Comparison of ENCODE assay signal across 1 cellular context in the genomic region with DNA sequence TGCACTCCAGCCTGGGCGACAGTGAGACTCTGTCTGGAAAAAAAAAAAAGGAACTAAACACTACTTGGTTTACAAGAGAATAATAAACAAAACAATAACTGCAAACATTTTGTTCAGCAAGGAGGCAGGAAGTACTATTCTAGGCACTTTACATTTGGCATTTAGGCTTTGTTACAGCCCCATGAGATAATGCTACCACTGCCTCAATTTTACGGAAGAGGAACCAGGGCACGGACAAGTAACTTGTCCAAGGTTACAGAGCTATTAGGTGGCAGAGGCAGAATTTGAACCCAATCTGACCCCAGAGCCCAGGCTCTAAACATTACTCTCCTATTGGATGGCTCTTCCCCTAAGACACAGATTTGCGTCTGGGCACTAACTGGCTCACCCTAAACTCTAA.
TF ChIP-seq lines count a peak whose summit lies in the region.

No MANE protein-coding gene starts in this region.

TF ChIP-seq in SK-N-SH, 30 proteins besides CTCF, POLR2A, EP300 and RAD21 (continued from another document):
- TF ChIP-seq, protein P1, sequence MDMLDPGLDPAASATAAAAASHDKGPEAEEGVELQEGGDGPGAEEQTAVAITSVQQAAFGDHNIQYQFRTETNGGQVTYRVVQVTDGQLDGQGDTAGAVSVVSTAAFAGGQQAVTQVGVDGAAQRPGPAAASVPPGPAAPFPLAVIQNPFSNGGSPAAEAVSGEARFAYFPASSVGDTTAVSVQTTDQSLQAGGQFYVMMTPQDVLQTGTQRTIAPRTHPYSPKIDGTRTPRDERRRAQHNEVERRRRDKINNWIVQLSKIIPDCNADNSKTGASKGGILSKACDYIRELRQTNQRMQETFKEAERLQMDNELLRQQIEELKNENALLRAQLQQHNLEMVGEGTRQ (IDR thresholded peaks at IDR 0.05; ENCODE audit: borderline replicate concordance, low read depth, low read length): no peak
- TF ChIP-seq FOXJ3 (CRISPR knock-in tag; IDR thresholded peaks at IDR 0.05): no peak
- TF ChIP-seq FOXM1 (IDR thresholded peaks at IDR 0.05; ENCODE audit: low read depth): no peak
- TF ChIP-seq FOSL2 (IDR thresholded peaks at IDR 0.05; ENCODE audit: borderline replicate concordance, low read depth): no peak
- TF ChIP-seq, protein P2, sequence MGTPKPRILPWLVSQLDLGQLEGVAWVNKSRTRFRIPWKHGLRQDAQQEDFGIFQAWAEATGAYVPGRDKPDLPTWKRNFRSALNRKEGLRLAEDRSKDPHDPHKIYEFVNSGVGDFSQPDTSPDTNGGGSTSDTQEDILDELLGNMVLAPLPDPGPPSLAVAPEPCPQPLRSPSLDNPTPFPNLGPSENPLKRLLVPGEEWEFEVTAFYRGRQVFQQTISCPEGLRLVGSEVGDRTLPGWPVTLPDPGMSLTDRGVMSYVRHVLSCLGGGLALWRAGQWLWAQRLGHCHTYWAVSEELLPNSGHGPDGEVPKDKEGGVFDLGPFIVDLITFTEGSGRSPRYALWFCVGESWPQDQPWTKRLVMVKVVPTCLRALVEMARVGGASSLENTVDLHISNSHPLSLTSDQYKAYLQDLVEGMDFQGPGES (IDR thresholded peaks at IDR 0.05; ENCODE audit: low read depth, low read length): no peak
- no peak for TF ChIP-seq JUND (IDR thresholded peaks at IDR 0.05)
